In genomic region chr2:18133310-18133709, GRCh38 we compare ENCODE assay signal across 18 cellular contexts.
"Had no signal": no experiment of that assay in that cellular context is flagged by ENCODE, and none has a peak within 500 bp of the region (broad histone marks: within the 10 kb centered on the region; RNA-seq: fewer than 3 reads in every experiment).

No MANE protein-coding gene starts in this region.

- DNase-seq: Kasumi-1, KG1, NCI-H1048, NCI-H1105, NCI-H1417, NCI-H1436 treated with DMSO at 0.1 percent for 48 hours, NCI-H1694, NCI-H187 treated with DMSO at 0.1 percent for 48 hours, NCI-H2081, NCI-H2107, NCI-H2227 treated with DMSO at 0.1 percent for 48 hours, NCI-H526 treated with DMSO at 0.1 percent for 48 hours, NCI-H748 treated with DMSO at 0.1 percent for 48 hours, Right ventricle myocardium superior, SIG-M5 had no signal

- H3K36me3 ChIP-seq: SJSA1 had no signal

- ATAC-seq: HepG2 had no signal

- H3K4me1 ChIP-seq: SJSA1 had no signal

- H3K27ac ChIP-seq: SJSA1, SK-N-MC had no signal

- H3K4me3 ChIP-seq: SJSA1, SK-N-MC had no signal

- H3K9me3 ChIP-seq: SJSA1 had no signal

- H3K27me3 ChIP-seq: SJSA1 had no signal
